34 cellular contexts compared by ENCODE assay signal in the genomic region with DNA sequence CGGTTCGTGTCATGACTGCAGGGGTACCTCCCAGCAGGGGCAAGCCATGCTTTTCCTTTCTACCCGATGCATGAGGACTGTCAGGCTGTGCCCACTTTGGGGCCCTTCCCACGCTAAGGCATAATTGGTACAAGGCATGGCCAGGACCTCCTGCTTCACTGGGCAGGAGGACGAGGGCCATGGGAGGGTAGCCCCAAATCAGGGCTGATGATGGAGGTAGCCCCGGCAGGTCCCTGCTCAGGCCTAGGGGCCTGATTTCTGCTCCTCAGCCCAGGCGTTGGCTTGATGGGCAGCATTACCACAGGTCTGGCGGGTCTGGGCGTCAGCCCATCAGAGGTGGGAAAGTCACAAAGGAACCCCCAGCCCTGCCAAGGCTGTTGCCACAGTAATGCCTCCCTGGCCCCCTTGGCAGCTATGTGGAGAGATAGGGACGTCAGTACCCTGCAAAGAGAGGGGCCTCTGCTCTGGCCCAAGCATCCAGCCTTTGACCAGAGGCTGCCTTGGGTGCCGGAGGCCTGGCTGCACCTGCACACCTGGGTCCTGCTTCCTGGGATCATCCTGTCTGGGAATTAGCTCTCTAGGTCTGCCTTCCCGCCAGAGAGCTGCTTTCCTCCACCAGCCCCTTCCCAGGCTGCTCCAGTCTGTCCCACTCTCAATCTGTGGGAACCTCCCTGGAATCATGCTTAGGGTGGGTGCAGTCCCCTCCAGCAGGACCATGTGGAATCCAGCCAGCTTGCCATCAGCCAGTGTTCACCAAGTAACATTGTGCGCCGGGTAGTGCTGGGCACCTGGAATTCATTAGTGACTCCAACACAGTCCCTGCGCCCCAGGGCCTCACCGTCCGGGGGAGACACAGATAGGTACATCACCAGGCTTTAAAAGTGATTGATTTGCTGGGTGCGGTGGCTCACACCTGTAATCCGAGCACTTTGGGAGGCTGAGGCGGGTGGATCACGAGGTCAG. TPM values are rescaled to one million over a fixed set of nuclear protein-coding genes. Genes with fewer than 3 reads are reported as not detected.
"Had no signal": no experiment of that assay in that cellular context is flagged by ENCODE, and none has a peak within 500 bp of the region (broad histone marks: within the 10 kb centered on the region; RNA-seq: fewer than 3 reads in every experiment).

No MANE protein-coding gene starts in this region.

- H3K27me3 ChIP-seq: right atrium auricular region, right lobe of liver had no signal

- DNase-seq: hypothalamus; immature natural killer cell; midbrain; mucosa of descending colon; naive thymus-derived CD4-positive, alpha-beta T cell; nucleus accumbens; stimulated activated CD4-positive, alpha-beta T cell treated with anti-CD3 and anti-CD28 coated beads, Interleukin-1b, Interleukin-23, amount 100 ng/mL, for 48 hours; stimulated activated CD4-positive, alpha-beta T cell treated with anti-CD3 and anti-CD28 coated beads, Interleukin-2, amount 100 ng/mL, for 48 hours; stimulated activated CD4-positive, alpha-beta T cell treated with anti-CD3 and anti-CD28 coated beads, Interleukin-4, amount 100 ng/mL, for 4 hours; stimulated activated CD8-positive, alpha-beta memory T cell treated with anti-CD3 and anti-CD28 coated beads, Interleukin-4, amount 100 ng/mL, for 48 hours; stimulated activated naive CD4-positive, alpha-beta T cell treated with Interleukin-2 at 50 U/mL for 16 hours; stimulated activated naive CD8-positive, alpha-beta T cell treated with anti-CD3 and anti-CD28 coated beads, Interleukin-15, amount 100 ng/mL, for 72 hours; substantia nigra; uterus had no signal

- ATAC-seq: left lobe of liver; mucosa of descending colon; naive thymus-derived CD4-positive, alpha-beta T cell; natural killer cell treated with Interleukin-12 subunit alpha and Interleukin-12 subunit beta and Interleukin-15 and Interleukin-18, amount 100 ng/mL, for 72 hours; right lobe of liver; stimulated activated memory B cell treated with anti-CD40 and anti-IgM and Interleukin-4, amounts not matched to agents 10 μg/mL and 1 μg/mL and 100 μg/mL, for 72 hours; stimulated activated naive CD8-positive, alpha-beta T cell treated with anti-CD3 and anti-CD28 coated beads, Interleukin-15, amount 100 ng/mL, for 72 hours had no signal

- H3K9ac ChIP-seq: parathyroid adenoma had no signal

- H3K4me1 ChIP-seq: uterus had no signal

- H3K4me2 ChIP-seq: smooth muscle cell had no signal

- H3K9me3 ChIP-seq: mucosa of descending colon, right atrium auricular region, right lobe of liver, tibial nerve, uterus had no signal

- H3K36me3 ChIP-seq: right atrium auricular region, right lobe of liver, uterus had no signal

- H3K4me3 ChIP-seq: lung, mucosa of descending colon, right atrium auricular region, right lobe of liver, smooth muscle cell, tibial nerve, uterus had no signal

- H3K27ac ChIP-seq: parathyroid adenoma, right atrium auricular region, right lobe of liver, tibial nerve, uterus had no signal

- H2AFZ ChIP-seq: parathyroid adenoma had no signal

RNA-seq across cellular contexts. Expression of a gene that starts 32.2 kb away (rescaled TPM):
- total RNA-seq: kidney epithelial cell; left lobe of liver; lower leg skin; lung; mesenteric fat pad; mucosa of descending colon; myocyte; naive thymus-derived CD4-positive, alpha-beta T cell; natural killer cell treated with Interleukin-12 subunit alpha and Interleukin-12 subunit beta and Interleukin-15 and Interleukin-18, amount 100 ng/mL, for 72 hours; osteocyte; progenitor cell of endocrine pancreas; pulmonary artery endothelial cell; renal cortical epithelial cell; right atrium auricular region; right lobe of liver; skeletal muscle tissue; smooth muscle cell; temporal lobe; tibial nerve; ureter; uterus had no signal
- polyA plus RNA-seq: immature natural killer cell; lung; naive thymus-derived CD4-positive, alpha-beta T cell; smooth muscle cell had no signal

RNA-seq across cellular contexts. Expression of a gene that starts 32.3 kb away (rescaled TPM):
- total RNA-seq: kidney epithelial cell; left lobe of liver; lower leg skin; lung; mesenteric fat pad; naive thymus-derived CD4-positive, alpha-beta T cell; natural killer cell treated with Interleukin-12 subunit alpha and Interleukin-12 subunit beta and Interleukin-15 and Interleukin-18, amount 100 ng/mL, for 72 hours; osteocyte; renal cortical epithelial cell; right lobe of liver; skeletal muscle tissue; tibial nerve; ureter; uterus had no signal
- polyA plus RNA-seq: naive thymus-derived CD4-positive, alpha-beta T cell had no signal

RNA-seq across cellular contexts. Expression of a gene that starts 52.7 kb away (rescaled TPM):
- polyA plus RNA-seq: naive thymus-derived CD4-positive, alpha-beta T cell had no signal
